33 cellular contexts compared by ENCODE assay signal in the genomic region with DNA sequence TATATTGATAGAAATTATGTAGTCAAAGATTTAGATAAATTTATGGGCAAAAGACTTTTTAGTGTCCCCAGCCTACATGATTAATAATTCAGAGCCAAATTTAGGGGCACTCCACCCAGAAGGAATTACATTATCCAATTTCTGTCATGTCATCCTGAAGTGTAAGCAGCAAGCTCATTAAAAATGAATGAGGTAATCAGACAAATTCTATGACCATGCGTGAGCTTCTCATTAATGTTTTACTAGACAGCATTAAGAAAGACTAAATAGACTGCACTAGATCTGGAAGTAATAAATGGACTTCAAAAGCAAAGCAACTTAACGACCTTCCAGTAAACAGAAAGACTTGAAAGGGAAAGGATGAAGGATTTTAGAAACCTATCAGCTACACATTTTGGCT. TPM values are rescaled to one million over a fixed set of nuclear protein-coding genes. Genes with fewer than 3 reads are reported as not detected.
A peak's percentile ranks its signal among the peaks of the same experiment; 100 is the strongest.
DNase-seq lines count a peak whose midpoint lies in the region; ATAC-seq, FAIRE-seq and TF ChIP-seq lines count a peak whose summit lies in the region.
"Had no signal": no experiment of that assay in that cellular context is flagged by ENCODE, and none has a peak within 500 bp of the region (broad histone marks: within the 10 kb centered on the region; RNA-seq: fewer than 3 reads in every experiment).

No MANE protein-coding gene starts in this region.

- FAIRE-seq in small intestine (lab: Jason Lieb, UNC), result peak; percentile 70
- FAIRE-seq: kidney had no signal

- intact Hi-C loops in activated CD8-positive, alpha-beta T cell treated with anti-CD3 and anti-CD28 coated beads for 36 hours (cut with micrococcal nuclease), result no loop called here

- no peaks in the 10 kb centered on the region for H3K4me1 ChIP-seq in small intestine (ENCODE audit: control insufficient read depth in 2 of 2, insufficient read depth in 1 of 2, low read depth in 1 of 2, low read length in 1 of 2)
- H3K4me1 ChIP-seq: heart right ventricle, lower lobe of right lung had no signal

- ATAC-seq in activated CD8-positive, alpha-beta T cell treated with anti-CD3 and anti-CD28 coated beads for 36 hours, result no peak
- no peak for ATAC-seq in activated CD8-positive, alpha-beta T cell treated with anti-CD3 and anti-CD28 coated beads, Interleukin-2, amount 10 ng/mL, durations not matched to agents 7 days and 5 days
- no peak for ATAC-seq in HG03520 (IDR thresholded peaks at IDR 0.05; ENCODE audit: unreplicated experiment)
- ATAC-seq: esophagus mucosa; foreskin keratinocyte; HCT116; heart right ventricle; lower lobe of right lung; naive thymus-derived CD8-positive, alpha-beta T cell; PC-3; Right ventricle myocardium inferior; SK-N-SH treated with all-trans-retinoic acid at 6 μM for 48 hours; stimulated activated naive B cell treated with anti-CD40 and anti-IgM and Interleukin-4, amounts not matched to agents 10 μg/mL and 1 μg/mL and 100 μg/mL, for 72 hours had no signal

- peaks cover 5% of the 10 kb centered on the region for H3K27me3 Mint-ChIP-seq in activated CD8-positive, alpha-beta T cell treated with anti-CD3 and anti-CD28 coated beads for 36 hours
- H3K27me3 Mint-ChIP-seq in activated CD8-positive, alpha-beta T cell treated with anti-CD3 and anti-CD28 coated beads, Interleukin-2, amount 10 ng/mL, durations not matched to agents 7 days and 5 days (ENCODE audit: low read depth), result peaks cover 2% of the 10 kb centered on the region
- H3K27me3 Mint-ChIP-seq in endothelial cell (ENCODE audit: unreplicated experiment), result no peaks in the 10 kb centered on the region
- H3K27me3 Mint-ChIP-seq: stimulated activated naive B cell treated with anti-CD40 and anti-IgM and Interleukin-4, amounts not matched to agents 10 μg/mL and 1 μg/mL and 100 μg/mL, for 72 hours; type B pancreatic cell had no signal

- H3K9me3 Mint-ChIP-seq in activated CD8-positive, alpha-beta T cell treated with anti-CD3 and anti-CD28 coated beads for 36 hours, result no peaks in the 10 kb centered on the region
- H3K9me3 Mint-ChIP-seq in activated CD8-positive, alpha-beta T cell treated with anti-CD3 and anti-CD28 coated beads, Interleukin-2, amount 10 ng/mL, durations not matched to agents 7 days and 5 days (ENCODE audit: insufficient read depth), result no peaks in the 10 kb centered on the region
- no peaks in the 10 kb centered on the region for H3K9me3 Mint-ChIP-seq in endothelial cell (ENCODE audit: unreplicated experiment)
- H3K9me3 Mint-ChIP-seq: IgD-negative memory B cell; naive thymus-derived CD8-positive, alpha-beta T cell; stimulated activated naive B cell treated with anti-CD40 and anti-IgM and Interleukin-4, amounts not matched to agents 10 μg/mL and 1 μg/mL and 100 μg/mL, for 72 hours; type B pancreatic cell had no signal

- H3K36me3 Mint-ChIP-seq in activated CD8-positive, alpha-beta T cell treated with anti-CD3 and anti-CD28 coated beads for 36 hours (ENCODE audit: low read depth), result no peaks in the 10 kb centered on the region
- no peaks in the 10 kb centered on the region for H3K36me3 Mint-ChIP-seq in activated CD8-positive, alpha-beta T cell treated with anti-CD3 and anti-CD28 coated beads, Interleukin-2, amount 10 ng/mL, durations not matched to agents 7 days and 5 days (ENCODE audit: low read depth)
- H3K36me3 Mint-ChIP-seq in endothelial cell (ENCODE audit: low read depth, unreplicated experiment), result no peaks in the 10 kb centered on the region
- H3K36me3 Mint-ChIP-seq: IgD-negative memory B cell; naive thymus-derived CD8-positive, alpha-beta T cell; stimulated activated naive B cell treated with anti-CD40 and anti-IgM and Interleukin-4, amounts not matched to agents 10 μg/mL and 1 μg/mL and 100 μg/mL, for 72 hours; type B pancreatic cell had no signal

- no peaks in the 10 kb centered on the region for H3K27me3 ChIP-seq in small intestine (ENCODE audit: control insufficient read depth in 2 of 2, insufficient read depth in 2 of 2, low read length in 2 of 2)
- H3K27me3 ChIP-seq: foreskin keratinocyte had no signal

- no peak overlapping the region for H3K27ac ChIP-seq in small intestine (ENCODE audit: low read depth in 1 of 2, low read length in 1 of 2)
- H3K27ac ChIP-seq: foreskin keratinocyte, heart right ventricle, lower lobe of right lung had no signal

- no peak for DNase-seq in activated CD8-positive, alpha-beta T cell treated with anti-CD3 and anti-CD28 coated beads for 36 hours
- no peak for DNase-seq in activated CD8-positive, alpha-beta T cell treated with anti-CD3 and anti-CD28 coated beads, Interleukin-2, amount 10 ng/mL, durations not matched to agents 7 days and 5 days
- DNase-seq in LNCaP clone FGC (ENCODE audit: low read depth), result peak; percentile 43
- DNase-seq in glomerular visceral epithelial cell (ENCODE audit: extremely low spot score), result peak; percentile 26
- peak; percentile 74 for DNase-seq in small intestine
- no peak for DNase-seq in endothelial cell (ENCODE audit: low spot score)
- no peak for DNase-seq in activated naive CD4-positive, alpha-beta T cell treated with anti-CD3 and anti-CD28 coated beads, Interleukin-2, amount 50 U/mL, for 16 hours
- DNase-seq: activated CD4-positive, alpha-beta T cell treated with anti-CD3 and anti-CD28 coated beads for 4 hours; activated naive CD4-positive, alpha-beta T cell treated with Interleukin-2 at 50 U/mL for 16 hours; caudate nucleus; cortex of kidney; DMS79; effector memory CD4-positive, alpha-beta T cell; foreskin keratinocyte; GDM1; heart right ventricle; kidney; lower lobe of right lung; naive thymus-derived CD8-positive, alpha-beta T cell; NCI-H1694; NCI-H2171 treated with DMSO at 0.1 percent for 48 hours; NCI-H510A; NK-92 treated with Interleukin-12 subunit alpha and Interleukin-12 subunit beta, amount 100 ng/mL, for 24 hours; PC-3; stimulated activated naive B cell treated with anti-CD40 and anti-IgM and Interleukin-4, amounts not matched to agents 10 μg/mL and 1 μg/mL and 100 μg/mL, for 72 hours; substantia nigra had no signal

- POLR2A ChIA-PET in activated CD8-positive, alpha-beta T cell treated with anti-CD3 and anti-CD28 coated beads for 36 hours (lab: Charles Lee), result no interaction called here
- POLR2A ChIA-PET in activated CD8-positive, alpha-beta T cell treated with anti-CD3 and anti-CD28 coated beads, Interleukin-2, amount 10 ng/mL, durations not matched to agents 7 days and 5 days (lab: Charles Lee), result no interaction called here

- peak overlapping the region; percentile 67 for H3K27ac Mint-ChIP-seq in activated CD8-positive, alpha-beta T cell treated with anti-CD3 and anti-CD28 coated beads for 36 hours
- H3K27ac Mint-ChIP-seq in activated CD8-positive, alpha-beta T cell treated with anti-CD3 and anti-CD28 coated beads, Interleukin-2, amount 10 ng/mL, durations not matched to agents 7 days and 5 days, result no peak overlapping the region
- no peak overlapping the region for H3K27ac Mint-ChIP-seq in endothelial cell (ENCODE audit: unreplicated experiment)
- H3K27ac Mint-ChIP-seq: IgD-negative memory B cell; naive thymus-derived CD8-positive, alpha-beta T cell; stimulated activated naive B cell treated with anti-CD40 and anti-IgM and Interleukin-4, amounts not matched to agents 10 μg/mL and 1 μg/mL and 100 μg/mL, for 72 hours; type B pancreatic cell had no signal

- no peaks in the 10 kb centered on the region for H3K36me3 ChIP-seq in small intestine (ENCODE audit: control insufficient read depth in 2 of 2, insufficient read depth in 2 of 2, low read length in 2 of 2)
- H3K36me3 ChIP-seq: heart right ventricle, lower lobe of right lung had no signal

- 12 to 46% (median 28%) methylated on average over 2 of the region's 2 CpGs for WGBS in small intestine, 3 donors

- no peak for TF ChIP-seq CTCF in activated CD8-positive, alpha-beta T cell treated with anti-CD3 and anti-CD28 coated beads for 36 hours (IDR thresholded peaks at IDR 0.05)
- no peak for TF ChIP-seq CTCF in LNCaP clone FGC (IDR thresholded peaks at IDR 0.05; ENCODE audit: control insufficient read depth, extremely low read depth, insufficient read depth)
- no peak for TF ChIP-seq CTCF in endothelial cell (IDR thresholded peaks at IDR 0.05; ENCODE audit: unreplicated experiment)

- H3K4me3 ChIP-seq in LNCaP clone FGC (ENCODE audit: low read depth, low read length) (no peak overlapping the region), small intestine (ENCODE audit: low read depth in 1 of 2, low read length in 2 of 2) (no peak overlapping the region)
- H3K4me3 ChIP-seq: heart right ventricle, lower lobe of right lung had no signal

- H3K4me3 Mint-ChIP-seq in activated CD8-positive, alpha-beta T cell treated with anti-CD3 and anti-CD28 coated beads for 36 hours, result no peak overlapping the region
- no peak overlapping the region for H3K4me3 Mint-ChIP-seq in activated CD8-positive, alpha-beta T cell treated with anti-CD3 and anti-CD28 coated beads, Interleukin-2, amount 10 ng/mL, durations not matched to agents 7 days and 5 days
- H3K4me3 Mint-ChIP-seq in endothelial cell (ENCODE audit: unreplicated experiment), result no peak overlapping the region
- H3K4me3 Mint-ChIP-seq: IgD-negative memory B cell; naive thymus-derived CD8-positive, alpha-beta T cell; stimulated activated naive B cell treated with anti-CD40 and anti-IgM and Interleukin-4, amounts not matched to agents 10 μg/mL and 1 μg/mL and 100 μg/mL, for 72 hours; type B pancreatic cell had no signal

- peaks cover 25% of the 10 kb centered on the region for H3K4me1 Mint-ChIP-seq in activated CD8-positive, alpha-beta T cell treated with anti-CD3 and anti-CD28 coated beads for 36 hours (ENCODE audit: low read depth)
- no peaks in the 10 kb centered on the region for H3K4me1 Mint-ChIP-seq in activated CD8-positive, alpha-beta T cell treated with anti-CD3 and anti-CD28 coated beads, Interleukin-2, amount 10 ng/mL, durations not matched to agents 7 days and 5 days (ENCODE audit: low read depth)
- peaks cover 19% of the 10 kb centered on the region for H3K4me1 Mint-ChIP-seq in endothelial cell (ENCODE audit: unreplicated experiment)
- H3K4me1 Mint-ChIP-seq: IgD-negative memory B cell; naive thymus-derived CD8-positive, alpha-beta T cell; stimulated activated naive B cell treated with anti-CD40 and anti-IgM and Interleukin-4, amounts not matched to agents 10 μg/mL and 1 μg/mL and 100 μg/mL, for 72 hours had no signal

- CTCF ChIA-PET in activated CD8-positive, alpha-beta T cell treated with anti-CD3 and anti-CD28 coated beads for 36 hours (lab: Charles Lee), result interaction anchor here (1.9 kb wide), 1 partner anchor 38 kb away, joined by 8 read pairs; no protein-coding TSS in a partner anchor
- CTCF ChIA-PET in activated CD8-positive, alpha-beta T cell treated with anti-CD3 and anti-CD28 coated beads, Interleukin-2, amount 10 ng/mL, durations not matched to agents 7 days and 5 days (lab: Charles Lee), result interaction anchor here (0.8 to 2.5 kb wide), 4 partner anchors 19 to 215 kb away, joined by 3 to 9 read pairs (median 6); a partner anchor contains a TSS

- H3K9me3 ChIP-seq in small intestine (ENCODE audit: control insufficient read depth, low read depth), result no peaks in the 10 kb centered on the region
- H3K9me3 ChIP-seq: heart right ventricle, lower lobe of right lung had no signal

RNA-seq across cellular contexts. Expression of a gene that starts 22.7 kb away (rescaled TPM):
- total RNA-seq in activated CD8-positive, alpha-beta T cell treated with anti-CD3 and anti-CD28 coated beads for 36 hours, result 10 to 100 TPM; 14.9 to 16.8 TPM
- 10 to 100 TPM; 13.4 to 14.0 TPM for total RNA-seq in activated CD8-positive, alpha-beta T cell treated with anti-CD3 and anti-CD28 coated beads, Interleukin-2, amount 10 ng/mL, durations not matched to agents 7 days and 5 days
- 10 to 100 TPM in 1 of 3 donors, 1 to 10 TPM in 2; 3.0 to 11.5 (median 7.6) TPM for polyA plus RNA-seq in small intestine
- 15.4 TPM for total RNA-seq in endothelial cell (ENCODE audit: unreplicated experiment)

Comparison
In these comparisons a context has a peak if more than half of its experiments do, and no peak if none do; other contexts are left out.
1. DNase-seq: peak in LNCaP clone FGC (single experiment), glomerular visceral epithelial cell (single experiment) and small intestine (single experiment); none in activated CD8-positive, alpha-beta T cell treated with anti-CD3 and anti-CD28 coated beads for 36 hours (single experiment), activated CD8-positive, alpha-beta T cell treated with anti-CD3 and anti-CD28 coated beads, Interleukin-2, amount 10 ng/mL, durations not matched to agents 7 days and 5 days (single experiment), endothelial cell (single experiment) and activated naive CD4-positive, alpha-beta T cell treated with anti-CD3 and anti-CD28 coated beads, Interleukin-2, amount 50 U/mL, for 16 hours (single experiment).